ENCODE assay signal across 1 cellular context in genomic region chr3:57794501-57794900, GRCh38.
A peak's percentile ranks its signal among the peaks of the same experiment; 100 is the strongest.
TF ChIP-seq lines count a peak whose summit lies in the region.

No MANE protein-coding gene starts in this region.

TF ChIP-seq in GM12878, 131 proteins besides CTCF, POLR2A, EP300 and RAD21:
- TF ChIP-seq ESRRA (IDR thresholded peaks at IDR 0.05; ENCODE audit: low read length) (no peak), MLLT1 (IDR thresholded peaks at IDR 0.05) (0 out of 2 replicates have a peak, but pooled peaks have one; percentile 37)
